ENCODE assay signal across 1 cellular context in genomic region chr10:43574906-43575305, GRCh38.
TF ChIP-seq lines count a peak whose summit lies in the region.

No MANE protein-coding gene starts in this region.

TF ChIP-seq in endothelial cell of umbilical vein, 7 proteins besides CTCF, POLR2A, EP300 and RAD21:
- no peak for TF ChIP-seq EZH2 (IDR thresholded peaks at IDR 0.05; ENCODE audit: borderline replicate concordance, low read depth, low read length, severe bottlenecking)
- no peak for TF ChIP-seq POLR2AphosphoS5 (IDR thresholded peaks at IDR 0.05; ENCODE audit: insufficient read depth, low read depth, low read length)
